21 cellular contexts compared by ENCODE assay signal in genomic region chr15:78642341-78642740, GRCh38. TPM values are rescaled to one million over a fixed set of nuclear protein-coding genes. Genes with fewer than 3 reads are reported as not detected.
"Had no signal": no experiment of that assay in that cellular context is flagged by ENCODE, and none has a peak within 500 bp of the region (broad histone marks: within the 10 kb centered on the region; RNA-seq: fewer than 3 reads in every experiment).

No MANE protein-coding gene starts in this region.

- DNase-seq: activated CD4-positive, alpha-beta T cell treated with anti-CD3 and anti-CD28 coated beads, Interleukin-2, amount 50 U/mL, for 1 hour; activated CD8-positive, alpha-beta memory T cell treated with anti-CD3 and anti-CD28 coated beads for 24 hours; activated naive CD4-positive, alpha-beta T cell; activated naive CD8-positive, alpha-beta T cell treated with anti-CD3 and anti-CD28 coated beads, Interleukin-2, amount 50 U/mL, for 24 hours; aorta; cerebellar nuclear complex; effector memory CD8-positive, alpha-beta T cell; foreskin melanocyte; immature natural killer cell; lower lobe of right lung; midbrain; stimulated activated CD4-positive, alpha-beta T cell treated with anti-CD3 and anti-CD28 coated beads, Interleukin-1b, Interleukin-23, amount 100 ng/mL, for 48 hours; stomach; testis had no signal

- H3K27ac Mint-ChIP-seq: activated naive CD8-positive, alpha-beta T cell treated with anti-CD3 and anti-CD28 coated beads, Interleukin-2, amount 50 U/mL, for 24 hours; dendritic cell treated with granulocyte-macrophage colony-stimulating factor and Interleukin-4, amounts not matched to agents 40 ng/mL and 50 ng/mL, for 4 days; effector memory CD8-positive, alpha-beta T cell; immature natural killer cell had no signal

- H3K4me3 Mint-ChIP-seq: activated naive CD8-positive, alpha-beta T cell treated with anti-CD3 and anti-CD28 coated beads, Interleukin-2, amount 50 U/mL, for 24 hours; dendritic cell treated with granulocyte-macrophage colony-stimulating factor and Interleukin-4, amounts not matched to agents 40 ng/mL and 50 ng/mL, for 4 days had no signal

- H3K36me3 Mint-ChIP-seq: immature natural killer cell had no signal

- ATAC-seq: activated CD4-positive, CD25-positive, alpha-beta regulatory T cell treated with anti-CD3 and anti-CD28 coated beads, Interleukin-2, amount 50 U/mL, for 24 hours; effector memory CD8-positive, alpha-beta T cell; upper lobe of right lung had no signal

- H3K9me3 Mint-ChIP-seq: activated naive CD8-positive, alpha-beta T cell treated with anti-CD3 and anti-CD28 coated beads, Interleukin-2, amount 50 U/mL, for 24 hours; dendritic cell treated with granulocyte-macrophage colony-stimulating factor and Interleukin-4, amounts not matched to agents 40 ng/mL and 50 ng/mL, for 4 days; effector memory CD8-positive, alpha-beta T cell; immature natural killer cell had no signal

RNA-seq across cellular contexts. Expression of gene CHRNB4, which starts 1.3 kb away (rescaled TPM):
- total RNA-seq: aorta, breast epithelium, fibroblast of lung, lower lobe of right lung, myocyte, stomach, upper lobe of right lung had no signal

RNA-seq across cellular contexts. Expression of gene CHRNA3, which starts 21.5 kb away (rescaled TPM):
- total RNA-seq: aorta, fibroblast of lung, renal cortical epithelial cell, upper lobe of right lung had no signal
